Comparison of ENCODE assay signal across 8 cellular contexts in the genomic region with DNA sequence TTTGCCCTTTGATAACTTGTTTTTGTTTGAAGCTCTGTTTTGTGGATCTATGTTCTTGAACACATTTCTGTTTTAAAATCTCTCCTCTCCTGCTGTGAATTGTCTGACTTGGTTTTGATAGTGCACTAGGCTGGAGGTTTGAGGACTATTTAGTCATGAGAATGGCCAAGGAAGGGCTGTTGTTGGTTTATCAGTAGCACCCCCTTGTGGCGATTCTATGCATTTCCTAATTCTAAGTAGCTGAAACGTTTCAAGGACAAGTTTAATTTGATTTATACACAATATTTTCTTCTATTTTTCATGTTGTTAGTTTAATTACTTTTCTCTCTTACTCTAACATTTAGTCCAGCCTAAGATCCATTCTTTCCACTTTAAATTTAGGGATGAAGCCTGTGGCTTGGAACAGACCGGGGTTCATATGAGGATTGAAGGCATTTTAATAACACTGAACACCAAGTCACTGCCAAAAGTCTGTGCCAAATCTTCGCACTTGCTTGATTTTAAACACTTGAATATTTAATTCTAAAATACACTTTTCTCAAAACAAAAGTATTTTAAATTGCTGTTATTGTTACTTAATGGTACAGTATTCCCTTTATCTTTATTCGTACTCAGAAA.
DNase-seq lines count a peak whose midpoint lies in the region; ATAC-seq, FAIRE-seq and TF ChIP-seq lines count a peak whose summit lies in the region.

No MANE protein-coding gene starts in this region.

- no peak overlapping the region for H3K9ac ChIP-seq in kidney (ENCODE audit: low read length in 2 of 2)

- H3K9me3 ChIP-seq in body of pancreas, result no peaks in the 10 kb centered on the region
- no peaks in the 10 kb centered on the region for H3K9me3 ChIP-seq in kidney (ENCODE audit: control insufficient read depth in 1 of 2, low read length in 2 of 2)
- H3K9me3 ChIP-seq in tibial nerve, result no peaks in the 10 kb centered on the region

- TF ChIP-seq POLR2A in body of pancreas (IDR thresholded peaks at IDR 0.05), result no peak
- TF ChIP-seq POLR2A in tibial nerve (IDR thresholded peaks at IDR 0.05), result no peak

- H3K27me3 ChIP-seq in HL-60 (ENCODE audit: insufficient read depth, poor library complexity, severe bottlenecking) (no peaks in the 10 kb centered on the region), body of pancreas (no peaks in the 10 kb centered on the region), tibial nerve (no peaks in the 10 kb centered on the region)

- WGBS in body of pancreas, 2 donors, result 26 to 29% methylated on average over 5 of the region's 5 CpGs
- 36 to 37% methylated on average over 5 of the region's 5 CpGs for WGBS in tibial nerve, 2 donors

- DNase-seq in activated gamma-delta T cell treated with Interleukin-2 at 50 U/mL for 16 hours (peak; percentile 8), activated gamma-delta T cell (lab: John Stamatoyannopoulos, UW) (no peak), HL-60 (ENCODE audit: low read depth in 1 of 2, low spot score in 1 of 2) (peak; percentile 57 to 59), NOMO-1 treated with DMSO at 0.1 percent for 48 hours (lab: John Stamatoyannopoulos, UW; ENCODE audit: unreplicated experiment) (peak; percentile 73), body of pancreas (peak; percentile 22 to 57 (median 30)), kidney (no peak), tibial nerve (ENCODE audit: low spot score in 2 of 2) (peak in 1 of 2 donors; percentile 63)

- H3K36me3 ChIP-seq in body of pancreas (replicated peaks in 1 of 2; ENCODE audit: insufficient read depth in 1 of 2, low read depth in 2 of 2) (no peaks in the 10 kb centered on the region), kidney (ENCODE audit: control insufficient read depth in 1 of 2, insufficient read depth in 2 of 2, low read length in 2 of 2) (no peaks in the 10 kb centered on the region), tibial nerve (no peaks in the 10 kb centered on the region)

- H3K27ac ChIP-seq in HL-60 (replicated peaks) (no peak overlapping the region), body of pancreas (no peak overlapping the region), kidney (ENCODE audit: low read depth in 2 of 2, low read length in 2 of 2) (no peak overlapping the region), tibial nerve (no peak overlapping the region)

- H3K4me1 ChIP-seq in body of pancreas (no peaks in the 10 kb centered on the region), kidney (ENCODE audit: control insufficient read depth in 1 of 2, insufficient read depth in 1 of 2, low read depth in 1 of 2, low read length in 2 of 2) (no peaks in the 10 kb centered on the region), tibial nerve (peaks cover 0 to 4% (median 0%) of the 10 kb centered on the region in 4 donors)

- FAIRE-seq in kidney (lab: Jason Lieb, UNC), result no peak

- TF ChIP-seq CTCF in HL-60 (IDR thresholded peaks at IDR 0.05; ENCODE audit: insufficient read depth, low read length) (peak; percentile 81), body of pancreas (IDR thresholded peaks at IDR 0.05) (peak; percentile 32 to 85 (median 66)), kidney (IDR thresholded peaks at IDR 0.05; ENCODE audit: borderline replicate concordance, extremely low read depth, insufficient read depth) (peak; percentile 55), tibial nerve (IDR thresholded peaks at IDR 0.05) (peak; percentile 55 to 70 (median 59))

- TF ChIP-seq EP300 in tibial nerve (IDR thresholded peaks at IDR 0.05), result no peak

- intact Hi-C loops in body of pancreas (cut with DNase I) (no loop called here), kidney (cut with DNase I) (no loop called here)

- H3K4me3 ChIP-seq in HL-60 (replicated peaks; ENCODE audit: insufficient read depth, low read length), result no peak overlapping the region
- no peak overlapping the region for H3K4me3 ChIP-seq in body of pancreas
- H3K4me3 ChIP-seq in kidney (ENCODE audit: low read length in 2 of 2), result no peak overlapping the region
- no peak overlapping the region for H3K4me3 ChIP-seq in tibial nerve

- ATAC-seq in GM21381 (IDR thresholded peaks at IDR 0.05; ENCODE audit: unreplicated experiment) (peak; percentile 75), body of pancreas (no peak)

Comparison
In these comparisons a context has a peak if more than half of its experiments do, and no peak if none do; other contexts are left out.
1. DNase-seq: peak in activated gamma-delta T cell treated with Interleukin-2 at 50 U/mL for 16 hours (single experiment), HL-60 (2 of 2), NOMO-1 treated with DMSO at 0.1 percent for 48 hours (single experiment) and body of pancreas (4 of 4); none in activated gamma-delta T cell (single experiment) and kidney (single experiment).
2. Peak in every context shown above with its lines, with median percentiles within 50 percentile points of each other: CTCF ChIP-seq.